Comparison of ENCODE assay signal across 1 cellular context in the genomic region with DNA sequence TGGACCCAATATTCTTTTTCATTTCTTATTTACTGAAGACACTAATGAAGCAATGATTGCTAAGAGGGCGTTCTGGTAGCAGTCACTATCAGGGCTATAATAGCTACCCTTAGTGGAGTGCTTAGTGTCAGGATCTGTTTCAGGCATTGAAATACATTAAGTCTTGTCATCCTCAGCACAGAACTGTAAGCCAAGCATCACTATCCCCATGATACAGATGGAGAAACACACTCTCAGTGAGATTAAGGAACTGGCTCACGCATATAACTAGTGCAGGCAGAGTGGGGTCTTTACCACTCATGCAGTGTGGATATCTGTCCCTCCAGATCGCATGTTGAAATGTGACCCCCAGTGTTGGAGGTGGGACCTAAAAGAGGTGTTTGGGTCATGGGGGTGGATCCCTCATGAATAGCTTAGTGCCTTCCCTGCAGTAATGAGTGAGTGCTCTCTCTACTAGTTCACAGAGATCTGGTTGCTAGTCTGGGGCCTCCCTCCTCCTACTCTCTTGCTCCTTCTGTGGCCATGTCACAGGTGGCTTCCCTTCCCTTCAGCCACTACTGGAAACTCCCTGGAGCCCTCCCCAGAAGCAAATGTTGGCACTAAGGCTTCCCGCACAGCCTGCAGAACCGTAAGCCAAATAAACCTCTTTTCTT.
TF ChIP-seq lines count a peak whose summit lies in the region.

No MANE protein-coding gene starts in this region.

TF ChIP-seq in HepG2, 621 proteins besides CTCF, POLR2A, EP300 and RAD21:
- TF ChIP-seq, protein P1, sequence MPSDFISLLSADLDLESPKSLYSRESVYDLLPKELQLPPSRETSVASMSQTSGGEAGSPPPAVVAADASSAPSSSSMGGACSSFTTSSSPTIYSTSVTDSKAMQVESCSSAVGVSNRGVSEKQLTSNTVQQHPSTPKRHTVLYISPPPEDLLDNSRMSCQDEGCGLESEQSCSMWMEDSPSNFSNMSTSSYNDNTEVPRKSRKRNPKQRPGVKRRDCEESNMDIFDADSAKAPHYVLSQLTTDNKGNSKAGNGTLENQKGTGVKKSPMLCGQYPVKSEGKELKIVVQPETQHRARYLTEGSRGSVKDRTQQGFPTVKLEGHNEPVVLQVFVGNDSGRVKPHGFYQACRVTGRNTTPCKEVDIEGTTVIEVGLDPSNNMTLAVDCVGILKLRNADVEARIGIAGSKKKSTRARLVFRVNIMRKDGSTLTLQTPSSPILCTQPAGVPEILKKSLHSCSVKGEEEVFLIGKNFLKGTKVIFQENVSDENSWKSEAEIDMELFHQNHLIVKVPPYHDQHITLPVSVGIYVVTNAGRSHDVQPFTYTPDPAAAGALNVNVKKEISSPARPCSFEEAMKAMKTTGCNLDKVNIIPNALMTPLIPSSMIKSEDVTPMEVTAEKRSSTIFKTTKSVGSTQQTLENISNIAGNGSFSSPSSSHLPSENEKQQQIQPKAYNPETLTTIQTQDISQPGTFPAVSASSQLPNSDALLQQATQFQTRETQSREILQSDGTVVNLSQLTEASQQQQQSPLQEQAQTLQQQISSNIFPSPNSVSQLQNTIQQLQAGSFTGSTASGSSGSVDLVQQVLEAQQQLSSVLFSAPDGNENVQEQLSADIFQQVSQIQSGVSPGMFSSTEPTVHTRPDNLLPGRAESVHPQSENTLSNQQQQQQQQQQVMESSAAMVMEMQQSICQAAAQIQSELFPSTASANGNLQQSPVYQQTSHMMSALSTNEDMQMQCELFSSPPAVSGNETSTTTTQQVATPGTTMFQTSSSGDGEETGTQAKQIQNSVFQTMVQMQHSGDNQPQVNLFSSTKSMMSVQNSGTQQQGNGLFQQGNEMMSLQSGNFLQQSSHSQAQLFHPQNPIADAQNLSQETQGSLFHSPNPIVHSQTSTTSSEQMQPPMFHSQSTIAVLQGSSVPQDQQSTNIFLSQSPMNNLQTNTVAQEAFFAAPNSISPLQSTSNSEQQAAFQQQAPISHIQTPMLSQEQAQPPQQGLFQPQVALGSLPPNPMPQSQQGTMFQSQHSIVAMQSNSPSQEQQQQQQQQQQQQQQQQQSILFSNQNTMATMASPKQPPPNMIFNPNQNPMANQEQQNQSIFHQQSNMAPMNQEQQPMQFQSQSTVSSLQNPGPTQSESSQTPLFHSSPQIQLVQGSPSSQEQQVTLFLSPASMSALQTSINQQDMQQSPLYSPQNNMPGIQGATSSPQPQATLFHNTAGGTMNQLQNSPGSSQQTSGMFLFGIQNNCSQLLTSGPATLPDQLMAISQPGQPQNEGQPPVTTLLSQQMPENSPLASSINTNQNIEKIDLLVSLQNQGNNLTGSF (CRISPR knock-in tag; IDR thresholded peaks at IDR 0.05): no peak
- no peak for TF ChIP-seq ZNF446 (CRISPR knock-in tag; IDR thresholded peaks at IDR 0.05)
- TF ChIP-seq SPEN (CRISPR knock-in tag; IDR thresholded peaks at IDR 0.05; ENCODE audit: low read depth): no peak
- TF ChIP-seq HIC2 (CRISPR knock-in tag; IDR thresholded peaks at IDR 0.05; ENCODE audit: low read depth): no peak
- TF ChIP-seq, protein P2, sequence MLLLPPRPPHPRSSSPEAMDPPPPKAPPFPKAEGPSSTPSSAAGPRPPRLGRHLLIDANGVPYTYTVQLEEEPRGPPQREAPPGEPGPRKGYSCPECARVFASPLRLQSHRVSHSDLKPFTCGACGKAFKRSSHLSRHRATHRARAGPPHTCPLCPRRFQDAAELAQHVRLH (CRISPR knock-in tag; IDR thresholded peaks at IDR 0.05; ENCODE audit: borderline replicate concordance, low read depth): no peak
- TF ChIP-seq KLF9 (CRISPR knock-in tag; IDR thresholded peaks at IDR 0.05; ENCODE audit: low read depth): no peak
- TF ChIP-seq EEA1 (CRISPR knock-in tag; IDR thresholded peaks at IDR 0.05; ENCODE audit: borderline replicate concordance): no peak
- TF ChIP-seq ARNT (IDR thresholded peaks at IDR 0.05): no peak
- TF ChIP-seq, protein P3, sequence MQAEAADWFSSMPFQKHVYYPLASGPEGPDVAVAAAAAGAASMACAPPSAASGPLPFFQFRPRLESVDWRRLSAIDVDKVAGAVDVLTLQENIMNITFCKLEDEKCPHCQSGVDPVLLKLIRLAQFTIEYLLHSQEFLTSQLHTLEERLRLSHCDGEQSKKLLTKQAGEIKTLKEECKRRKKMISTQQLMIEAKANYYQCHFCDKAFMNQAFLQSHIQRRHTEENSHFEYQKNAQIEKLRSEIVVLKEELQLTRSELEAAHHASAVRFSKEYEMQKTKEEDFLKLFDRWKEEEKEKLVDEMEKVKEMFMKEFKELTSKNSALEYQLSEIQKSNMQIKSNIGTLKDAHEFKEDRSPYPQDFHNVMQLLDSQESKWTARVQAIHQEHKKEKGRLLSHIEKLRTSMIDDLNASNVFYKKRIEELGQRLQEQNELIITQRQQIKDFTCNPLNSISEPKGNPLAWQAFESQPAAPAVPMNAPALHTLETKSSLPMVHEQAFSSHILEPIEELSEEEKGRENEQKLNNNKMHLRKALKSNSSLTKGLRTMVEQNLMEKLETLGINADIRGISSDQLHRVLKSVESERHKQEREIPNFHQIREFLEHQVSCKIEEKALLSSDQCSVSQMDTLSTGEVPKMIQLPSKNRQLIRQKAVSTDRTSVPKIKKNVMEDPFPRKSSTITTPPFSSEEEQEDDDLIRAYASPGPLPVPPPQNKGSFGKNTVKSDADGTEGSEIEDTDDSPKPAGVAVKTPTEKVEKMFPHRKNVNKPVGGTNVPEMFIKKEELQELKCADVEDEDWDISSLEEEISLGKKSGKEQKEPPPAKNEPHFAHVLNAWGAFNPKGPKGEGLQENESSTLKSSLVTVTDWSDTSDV (CRISPR knock-in tag; IDR thresholded peaks at IDR 0.05): no peak
